ENCODE assay signal across 23 cellular contexts in genomic region chr6:107128577-107128976, GRCh38.
"Had no signal": no experiment of that assay in that cellular context is flagged by ENCODE, and none has a peak within 500 bp of the region (broad histone marks: within the 10 kb centered on the region; RNA-seq: fewer than 3 reads in every experiment).

No MANE protein-coding gene starts in this region.

- H3K4me3 Mint-ChIP-seq: activated CD4-positive, alpha-beta memory T cell treated with anti-CD3 and anti-CD28 coated beads, Interleukin-2, amount 10 ng/mL, durations not matched to agents 7 days and 5 days; activated CD4-positive, alpha-beta T cell treated with anti-CD3 and anti-CD28 coated beads for 36 hours; activated naive CD4-positive, alpha-beta T cell treated with anti-CD3 and anti-CD28 coated beads for 36 hours; activated naive CD8-positive, alpha-beta T cell; activated T-helper 17 cell treated with anti-CD3 and anti-CD28 coated beads, Interleukin-2, amount 50 U/mL, for 72 hours; brain; T-helper 17 cell had no signal

- H3K36me3 Mint-ChIP-seq: activated naive CD8-positive, alpha-beta T cell; brain had no signal

- H3K4me3 ChIP-seq: Peyer's patch, SJSA1 had no signal

- H3K9me3 Mint-ChIP-seq: activated CD4-positive, alpha-beta memory T cell treated with anti-CD3 and anti-CD28 coated beads, Interleukin-2, amount 10 ng/mL, durations not matched to agents 7 days and 5 days; activated naive CD4-positive, alpha-beta T cell treated with anti-CD3 and anti-CD28 coated beads for 36 hours; activated T-helper 17 cell treated with anti-CD3 and anti-CD28 coated beads, Interleukin-2, amount 50 U/mL, for 72 hours had no signal

- H3K4me1 Mint-ChIP-seq: activated CD4-positive, alpha-beta T cell treated with anti-CD3 and anti-CD28 coated beads for 36 hours; activated T-helper 17 cell treated with anti-CD3 and anti-CD28 coated beads, Interleukin-2, amount 50 U/mL, for 72 hours had no signal

- H3K4me1 ChIP-seq: Peyer's patch, SJSA1 had no signal

- H3K27ac ChIP-seq: Peyer's patch, RWPE1, SJSA1 had no signal

- H3K27me3 Mint-ChIP-seq: activated T-helper 17 cell treated with anti-CD3 and anti-CD28 coated beads, Interleukin-2, amount 50 U/mL, for 72 hours; brain; T-helper 17 cell had no signal

- DNase-seq: activated CD4-positive, alpha-beta memory T cell treated with anti-CD3 and anti-CD28 coated beads, Interleukin-2, amount 10 ng/mL, durations not matched to agents 7 days and 5 days; activated CD4-positive, alpha-beta T cell treated with anti-CD3 and anti-CD28 coated beads for 36 hours; activated CD4-positive, alpha-beta T cell treated with anti-CD3 and anti-CD28 coated beads, Interleukin-2, amount 50 U/mL, for 1 hour; activated CD4-positive, CD25-positive, alpha-beta regulatory T cell; activated gamma-delta T cell; activated naive CD4-positive, alpha-beta T cell treated with anti-CD3 and anti-CD28 coated beads for 36 hours; activated T-cell treated with anti-CD3 and anti-CD28 coated beads for 4 hours; activated T-cell treated with anti-CD3 and anti-CD28 coated beads, Interleukin-2, amount 50 U/mL, for 48 hours; KG1; NCI-H1092; NCI-H1930; NCI-H2171; NCI-H2227 treated with DMSO at 0.1 percent for 48 hours; NCI-H774; OCI-M1; T-helper 17 cell; T-helper 9 cell had no signal

- H3K36me3 ChIP-seq: Peyer's patch, SJSA1 had no signal

- H3K27ac Mint-ChIP-seq: activated CD4-positive, alpha-beta memory T cell treated with anti-CD3 and anti-CD28 coated beads, Interleukin-2, amount 10 ng/mL, durations not matched to agents 7 days and 5 days; activated CD4-positive, alpha-beta T cell treated with anti-CD3 and anti-CD28 coated beads for 36 hours; activated naive CD4-positive, alpha-beta T cell treated with anti-CD3 and anti-CD28 coated beads for 36 hours; activated naive CD8-positive, alpha-beta T cell; activated T-helper 17 cell treated with anti-CD3 and anti-CD28 coated beads, Interleukin-2, amount 50 U/mL, for 72 hours; T-helper 17 cell had no signal

- H3K9me3 ChIP-seq: Peyer's patch, SJSA1 had no signal

- H3K27me3 ChIP-seq: Peyer's patch, SJSA1 had no signal
